ENCODE assay signal across 10 cellular contexts in genomic region chr6:4023240-4023639, GRCh38. TPM values are rescaled to one million over a fixed set of nuclear protein-coding genes. Genes with fewer than 3 reads are reported as not detected.
A peak's percentile ranks its signal among the peaks of the same experiment; 100 is the strongest.
DNase-seq lines count a peak whose midpoint lies in the region; FAIRE-seq and TF ChIP-seq lines count a peak whose summit lies in the region.
"Had no signal": no experiment of that assay in that cellular context is flagged by ENCODE, and none has a peak within 500 bp of the region (broad histone marks: within the 10 kb centered on the region; RNA-seq: fewer than 3 reads in every experiment).

No MANE protein-coding gene starts in this region.

- H2AFZ ChIP-seq in fibroblast of lung (ENCODE audit: low read length) (no peak overlapping the region), smooth muscle cell (ENCODE audit: low read depth) (no peak overlapping the region)

- TF ChIP-seq CTCF in fibroblast of lung (conservative IDR thresholded peaks at IDR 0.05 in 1 of 2, IDR thresholded peaks at IDR 0.05 in 1 of 2; ENCODE audit: low read depth in 1 of 2, low read length in 2 of 2) (no peak), smooth muscle cell (IDR thresholded peaks at IDR 0.05; ENCODE audit: borderline replicate concordance, insufficient read depth, poor library complexity, severe bottlenecking) (no peak)

- no peak for FAIRE-seq in urothelium cell line (lab: Jason Lieb, UNC)

- peak overlapping the region; percentile 81 for H3K27ac Mint-ChIP-seq in T-helper 2 cell treated with Interferon-gamma antibody and Interleukin-4, amounts not matched to agents 5 μg/mL and 100 μg/mL, for 36 hours

- H3K9me3 Mint-ChIP-seq in T-helper 2 cell treated with Interferon-gamma antibody and Interleukin-4, amounts not matched to agents 5 μg/mL and 100 μg/mL, for 36 hours, result no peaks in the 10 kb centered on the region

- H3K36me3 ChIP-seq in SJCRH30 (peaks cover 6% of the 10 kb centered on the region; the same call in 1 of the 2 replicates), fibroblast of lung (ENCODE audit: control insufficient read depth, insufficient read depth, low read length) (no peaks in the 10 kb centered on the region), smooth muscle cell (ENCODE audit: low read depth) (no peaks in the 10 kb centered on the region)

- peaks cover 36% of the 10 kb centered on the region for H3K36me3 Mint-ChIP-seq in T-helper 2 cell treated with Interferon-gamma antibody and Interleukin-4, amounts not matched to agents 5 μg/mL and 100 μg/mL, for 36 hours (ENCODE audit: low read depth)

- peak overlapping the region; percentile 99; the same call in 1 of the 2 replicates for H3K4me3 ChIP-seq in SJCRH30
- peak overlapping the region; percentile 84 to 96 (median 92) for H3K4me3 ChIP-seq in fibroblast of lung (replicated peaks in 1 of 4; ENCODE audit: control extremely low read depth in 1 of 4, insufficient read depth in 1 of 4, low read depth in 3 of 4, low read length in 4 of 4)
- H3K4me3 ChIP-seq in smooth muscle cell, result peak overlapping the region; percentile 81

- H3K4me3 Mint-ChIP-seq in T-helper 2 cell treated with Interferon-gamma antibody and Interleukin-4, amounts not matched to agents 5 μg/mL and 100 μg/mL, for 36 hours, result peak overlapping the region; percentile 91

- peaks cover 67% of the 10 kb centered on the region for H3K79me2 ChIP-seq in fibroblast of lung (ENCODE audit: control insufficient read depth, insufficient read depth, low read length)
- H3K79me2 ChIP-seq in smooth muscle cell (ENCODE audit: low read depth), result peaks cover 70% of the 10 kb centered on the region

- no peaks in the 10 kb centered on the region for H3K27me3 ChIP-seq in SJCRH30
- no peaks in the 10 kb centered on the region for H3K27me3 ChIP-seq in fibroblast of lung (ENCODE audit: control insufficient read depth, insufficient read depth, low read length)
- H3K27me3 ChIP-seq in smooth muscle cell (ENCODE audit: low read depth), result no peaks in the 10 kb centered on the region

- H3K9me3 ChIP-seq in SJCRH30 (replicated peaks) (no peaks in the 10 kb centered on the region), fibroblast of lung (ENCODE audit: control insufficient read depth, insufficient read depth, low read depth, low read length) (no peaks in the 10 kb centered on the region), smooth muscle cell (replicated peaks; ENCODE audit: low read depth) (no peaks in the 10 kb centered on the region)

- H3K27me3 Mint-ChIP-seq in T-helper 2 cell treated with Interferon-gamma antibody and Interleukin-4, amounts not matched to agents 5 μg/mL and 100 μg/mL, for 36 hours (ENCODE audit: low read depth), result no peaks in the 10 kb centered on the region

- H3K4me2 ChIP-seq in fibroblast of lung (ENCODE audit: extremely low read depth, insufficient read depth, low read length) (peak overlapping the region; percentile 90), smooth muscle cell (peak overlapping the region; percentile 87)

- peaks cover 51% of the 10 kb centered on the region for H3K4me1 Mint-ChIP-seq in T-helper 2 cell treated with Interferon-gamma antibody and Interleukin-4, amounts not matched to agents 5 μg/mL and 100 μg/mL, for 36 hours (ENCODE audit: low read depth)

- H3K27ac ChIP-seq in SJCRH30, result no peak overlapping the region
- peak overlapping the region; percentile 97 for H3K27ac ChIP-seq in fibroblast of lung (ENCODE audit: insufficient read depth, low read length)
- peak overlapping the region; percentile 97 for H3K27ac ChIP-seq in smooth muscle cell (ENCODE audit: low read depth)

- peaks cover 4% of the 10 kb centered on the region for H3F3A ChIP-seq in smooth muscle cell (ENCODE audit: low read depth)

- no peak for DNase-seq in T-helper 2 cell treated with Interferon-gamma antibody and Interleukin-4, amounts not matched to agents 5 μg/mL and 100 μg/mL, for 36 hours (ENCODE audit: low spot score)
- DNase-seq in T-helper 2 cell, result no peak
- DNase-seq in SJCRH30, result no peak
- DNase-seq in fibroblast of lung (ENCODE audit: low read depth in 2 of 2), result peak in 1 of 2 donors; percentile 33
- no peak for DNase-seq in smooth muscle cell (lab: John Stamatoyannopoulos, UW; ENCODE audit: unreplicated experiment)
- DNase-seq in SKM-1 (lab: John Stamatoyannopoulos, UW; ENCODE audit: unreplicated experiment), result no peak
- DNase-seq in kidney tubule cell (ENCODE audit: low spot score), result no peak
- no peak for DNase-seq in urothelium cell line (ENCODE audit: low spot score)
- DNase-seq: activated effector memory CD4-positive, alpha-beta T cell treated with Interleukin-2 at 50 U/mL for 16 hours; stimulated activated CD4-positive, alpha-beta T cell treated with anti-CD3 and anti-CD28 coated beads, Interleukin-4, amount 100 ng/mL, for 24 hours had no signal

- H3K9ac ChIP-seq in fibroblast of lung (ENCODE audit: insufficient read depth, low read length) (no peak overlapping the region), smooth muscle cell (ENCODE audit: low read depth) (peak overlapping the region; percentile 97)

- H4K20me1 ChIP-seq in fibroblast of lung (ENCODE audit: control insufficient read depth, extremely low read depth, insufficient read depth, low read length), result peaks cover 2% of the 10 kb centered on the region
- peaks cover 64% of the 10 kb centered on the region for H4K20me1 ChIP-seq in smooth muscle cell (ENCODE audit: low read depth)

- H3K4me1 ChIP-seq in SJCRH30, result peaks cover 4% of the 10 kb centered on the region; the same call in 1 of the 2 replicates
- no peaks in the 10 kb centered on the region for H3K4me1 ChIP-seq in fibroblast of lung (ENCODE audit: control insufficient read depth, extremely low read depth, insufficient read depth, low read length)
- peaks cover 17% of the 10 kb centered on the region for H3K4me1 ChIP-seq in smooth muscle cell (ENCODE audit: low read depth)

- WGBS in smooth muscle cell (ENCODE audit: low lambda C conversion rate), result 77% methylated on average over 1 of the region's 1 CpG

RNA-seq across cellular contexts. Expression of gene FAM217A, which starts 55.7 kb away (rescaled TPM):
- not detected in 2 replicates for total RNA-seq in SJCRH30 (2014; rRNA removed; shearing (Covaris generic))
- not detected in 2 replicates for total RNA-seq in fibroblast of lung
- polyA plus RNA-seq in fibroblast of lung, result not detected in 2 replicates
- not detected in 2 replicates for polyA plus RNA-seq in fibroblast of lung (2012)
- not detected in 2 replicates for polyA minus RNA-seq in fibroblast of lung (ENCODE audit: low replicate concordance)
- total RNA-seq in smooth muscle cell, result not detected in 2 replicates
- polyA plus RNA-seq in smooth muscle cell, result not detected in 2 replicates
